23 cellular contexts compared by ENCODE assay signal in the genomic region with DNA sequence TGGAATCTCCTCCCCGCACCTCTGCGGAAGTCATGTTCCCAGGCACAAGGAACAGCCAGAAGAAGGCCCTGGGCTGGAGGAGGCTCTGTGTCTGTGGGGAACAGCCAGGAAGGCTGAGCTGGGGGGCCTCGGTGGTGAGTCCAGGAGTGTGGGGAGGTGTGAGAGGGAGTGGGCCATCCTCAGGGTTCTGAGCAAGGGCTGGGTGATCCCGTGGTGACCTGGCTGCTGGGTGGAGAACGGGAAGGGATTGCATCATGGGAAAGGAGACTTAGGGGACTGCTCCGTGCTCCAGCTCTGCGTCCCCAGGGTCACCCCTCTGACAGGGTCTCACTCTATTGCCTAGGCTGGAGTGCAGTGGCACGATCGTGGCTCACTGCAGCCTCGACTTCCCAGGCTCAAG. TPM values are rescaled to one million over a fixed set of nuclear protein-coding genes. Genes with fewer than 3 reads are reported as not detected.
A peak's percentile ranks its signal among the peaks of the same experiment; 100 is the strongest.
DNase-seq lines count a peak whose midpoint lies in the region; ATAC-seq, FAIRE-seq and TF ChIP-seq lines count a peak whose summit lies in the region.
"Had no signal": no experiment of that assay in that cellular context is flagged by ENCODE, and none has a peak within 500 bp of the region (broad histone marks: within the 10 kb centered on the region; RNA-seq: fewer than 3 reads in every experiment).

No MANE protein-coding gene starts in this region.

- CTCF ChIA-PET in RWPE1 (lab: Yijun Ruan, JAX): no interaction called here
- CTCF ChIA-PET in HepG2 (lab: Yijun Ruan, JAX; ENCODE audit: low intra/inter-chr PET ratio, low total read pairs): no interaction called here
- CTCF ChIA-PET in OCI-LY7 (lab: Charles Lee; ENCODE audit: unreplicated experiment): no interaction called here

- peaks cover 11% of the 10 kb centered on the region for H3K4me1 ChIP-seq in keratinocyte (ENCODE audit: control insufficient read depth, extremely low read depth, insufficient read depth, low read length)
- no peaks in the 10 kb centered on the region for H3K4me1 ChIP-seq in HepG2 (ENCODE audit: insufficient read depth, low read length)
- peaks cover 13% of the 10 kb centered on the region for H3K4me1 ChIP-seq in OCI-LY7 (ENCODE audit: insufficient read depth, low read length, poor library complexity, severe bottlenecking)

- H3K36me3 ChIP-seq in keratinocyte (ENCODE audit: control insufficient read depth in 2 of 2, extremely low read depth in 1 of 2, insufficient read depth in 2 of 2, low read length in 2 of 2) (peaks cover 21% of the 10 kb centered on the region in 2 experiments), HepG2 (replicated peaks in 1 of 2; ENCODE audit: control insufficient read depth in 1 of 2, insufficient read depth in 2 of 2, low read length in 2 of 2) (peaks cover 20 to 38% of the 10 kb centered on the region in 2 experiments), OCI-LY7 (ENCODE audit: insufficient read depth, low read length) (0 out of 2 replicates have a peak, but pooled peaks cover 7% of the 10 kb centered on the region)

- TF ChIP-seq RAD21 in HepG2 (CRISPR knock-in tag; IDR thresholded peaks at IDR 0.05): no peak

- DNase-seq in RWPE1 (ENCODE audit: low spot score) (no peak), keratinocyte (ENCODE audit: low read depth, low spot score) (no peak), HuH-7 (ENCODE audit: low spot score) (no peak), HepG2 (ENCODE audit: low spot score) (no peak), OCI-LY7 (ENCODE audit: low spot score) (no peak)
- DNase-seq: ACHN; CD4-positive, alpha-beta T cell; COR-L47; DMS79 treated with DMSO at 0.1 percent for 48 hours; HCEC 1CT; IMR-90; NCI-H1694 treated with DMSO at 0.1 percent for 48 hours; NCI-H2081 treated with DMSO at 0.1 percent for 48 hours; NCI-H2171 treated with DMSO at 0.1 percent for 48 hours; NCI-H446; NCI-H526; PC-3; RPMI8226 had no signal

- no peaks in the 10 kb centered on the region for H3K9me2 ChIP-seq in OCI-LY7 (ENCODE audit: insufficient read depth, low read length)

- BruUV-seq in HepG2 (replicated peaks; lab: Mats Ljungman, UMichigan) (no TSS peak), OCI-LY7 (replicated peaks; lab: Mats Ljungman, UMichigan) (no TSS peak)

- no peak for TF ChIP-seq CTCF in RWPE1 (conservative IDR thresholded peaks at IDR 0.05; ENCODE audit: low read depth)
- TF ChIP-seq CTCF in keratinocyte (optimal IDR thresholded peaks at IDR 0.05 in 1 of 3, IDR thresholded peaks at IDR 0.05 in 1 of 3, conservative IDR thresholded peaks at IDR 0.05 in 1 of 3; ENCODE audit: extremely low read depth in 1 of 3, insufficient read depth in 2 of 3, low read length in 3 of 3): no peak
- TF ChIP-seq CTCF in HepG2 (CRISPR knock-in tag; IDR thresholded peaks at IDR 0.05): no peak
- no peak for TF ChIP-seq CTCF in OCI-LY7 (conservative IDR thresholded peaks at IDR 0.05; ENCODE audit: low read length)

- in situ Hi-C loops in HepG2 (cut with HindIII; ENCODE audit: extremely low pct_ligation_motif_present, low pct_unique_long_range_greater_than_20kb): no loop called here

- H3K27ac ChIP-seq in RWPE1 (peak overlapping the region; percentile 87), angular gyrus (ENCODE audit: low read depth, low read length) (peak overlapping the region; percentile 11), keratinocyte (ENCODE audit: control insufficient read depth, insufficient read depth, low read length) (peak overlapping the region; percentile 91), temporal lobe (ENCODE audit: low read depth, low read length) (peak overlapping the region; percentile 50), HepG2 (ENCODE audit: extremely low read length, insufficient read depth, low read length) (no peak overlapping the region), OCI-LY7 (ENCODE audit: low read depth, low read length, poor library complexity, severe bottlenecking) (no peak overlapping the region)
- H3K27ac ChIP-seq: BLaER1 had no signal

- dilution Hi-C loops in keratinocyte (cut with MboI; ENCODE audit: extremely low pct_ligation_motif_present, low sequenced_read_pairs): no loop called here

- H3K4me2 ChIP-seq in keratinocyte (ENCODE audit: control insufficient read depth, extremely low read depth, insufficient read depth, low read depth, low read length): no peak overlapping the region
- H3K4me2 ChIP-seq in HepG2 (ENCODE audit: low read depth, low read length): no peak overlapping the region
- H3K4me2 ChIP-seq in OCI-LY7 (ENCODE audit: low read length): no peak overlapping the region
- H3K4me2 ChIP-seq: BLaER1, GM23338 had no signal

- POLR2A ChIA-PET in RWPE1 (lab: Yijun Ruan, JAX; ENCODE audit: low non-redundant PET) (no interaction called here), HepG2 (lab: Yijun Ruan, JAX) (interaction anchor here (1.4 kb wide), 1 partner anchor 13 kb away, joined by 5 read pairs; no protein-coding TSS in a partner anchor), OCI-LY7 (lab: Charles Lee) (interaction anchor here (0.6 to 0.8 kb wide), 2 partner anchors 9 to 29 kb away, joined by 4 read pairs; no protein-coding TSS in a partner anchor)

- TF ChIP-seq EP300 in HepG2 (IDR thresholded peaks at IDR 0.05; ENCODE audit: low read depth in 2 of 2, low read length in 2 of 2): no peak
- no peak for TF ChIP-seq EP300 in HepG2 (CRISPR knock-in tag; IDR thresholded peaks at IDR 0.05; ENCODE audit: borderline replicate concordance)

- H3K9me1 ChIP-seq in keratinocyte (ENCODE audit: control insufficient read depth, extremely low read depth, insufficient read depth, low read length): no peaks in the 10 kb centered on the region

- no peak for TF ChIP-seq POLR2A in HepG2 (IDR thresholded peaks at IDR 0.05; ENCODE audit: insufficient read depth in 1 of 2, low read depth in 2 of 2, low read length in 2 of 2)

- H3K4me3 ChIP-seq in keratinocyte (ENCODE audit: control insufficient read depth in 2 of 3, extremely low read depth in 1 of 3, insufficient read depth in 2 of 3, low read depth in 1 of 3, low read length in 3 of 3): no peak overlapping the region
- H3K4me3 ChIP-seq in HepG2 (replicated peaks in 1 of 3; ENCODE audit: insufficient read depth in 1 of 3, low read depth in 2 of 3, low read length in 3 of 3): no peak overlapping the region
- H3K4me3 ChIP-seq in OCI-LY7 (ENCODE audit: low read depth, low read length, poor library complexity, severe bottlenecking): no peak overlapping the region
- H3K4me3 ChIP-seq: BLaER1, GM23338 had no signal

- no peak overlapping the region for H2AFZ ChIP-seq in keratinocyte (ENCODE audit: control insufficient read depth, low read length)
- no peak overlapping the region for H2AFZ ChIP-seq in HepG2 (ENCODE audit: low read length)
- no peak overlapping the region for H2AFZ ChIP-seq in OCI-LY7 (ENCODE audit: low read length)
- H2AFZ ChIP-seq: GM23338 had no signal

- ATAC-seq in GM19463 (IDR thresholded peaks at IDR 0.05; ENCODE audit: unreplicated experiment) (no peak), HepG2 (no peak)
- ATAC-seq: GM23338, PC-3 had no signal

- 94% methylated on average over 6 of the region's 10 CpGs for WGBS in HepG2 (ENCODE audit: low lambda C conversion rate)

- H4K20me1 ChIP-seq in keratinocyte (ENCODE audit: control insufficient read depth, extremely low read depth, insufficient read depth, low read length) (no peaks in the 10 kb centered on the region), HepG2 (ENCODE audit: insufficient read depth, low read length) (no peaks in the 10 kb centered on the region), OCI-LY7 (ENCODE audit: insufficient read depth, low read length) (no peaks in the 10 kb centered on the region)
- H4K20me1 ChIP-seq: BLaER1 had no signal

- intact Hi-C loops in HepG2 (cut with micrococcal nuclease; ENCODE audit: unreplicated experiment) (no loop called here), OCI-LY7 (cut with micrococcal nuclease; ENCODE audit: unreplicated experiment) (no loop called here)

- no peak overlapping the region for H3K9ac ChIP-seq in keratinocyte (ENCODE audit: control insufficient read depth, extremely low read depth, insufficient read depth, low read length)
- no peak overlapping the region for H3K9ac ChIP-seq in HepG2 (ENCODE audit: insufficient read depth, low read depth, low read length)
- H3K9ac ChIP-seq: BLaER1 had no signal

- FAIRE-seq in keratinocyte (lab: Jason Lieb, UNC) (no peak), HepG2 (lab: Jason Lieb, UNC) (no peak)

- H3K9me3 ChIP-seq in keratinocyte (ENCODE audit: control insufficient read depth, low read depth, low read length) (no peaks in the 10 kb centered on the region), HepG2 (ENCODE audit: low read length) (no peaks in the 10 kb centered on the region), OCI-LY7 (ENCODE audit: low read length) (no peaks in the 10 kb centered on the region)
- H3K9me3 ChIP-seq: BLaER1 had no signal

- H3K27me3 ChIP-seq in keratinocyte (ENCODE audit: control insufficient read depth, extremely low read depth, insufficient read depth, low read length): no peaks in the 10 kb centered on the region
- no peaks in the 10 kb centered on the region for H3K27me3 ChIP-seq in HepG2 (ENCODE audit: control insufficient read depth in 1 of 2, insufficient read depth in 2 of 2, low read length in 2 of 2)
- H3K27me3 ChIP-seq: BLaER1 had no signal

- H3K79me2 ChIP-seq in keratinocyte (ENCODE audit: control insufficient read depth, insufficient read depth, low read length): peaks cover 2% of the 10 kb centered on the region
- no peaks in the 10 kb centered on the region for H3K79me2 ChIP-seq in HepG2 (ENCODE audit: insufficient read depth, low read length)
- no peaks in the 10 kb centered on the region for H3K79me2 ChIP-seq in OCI-LY7 (ENCODE audit: insufficient read depth, low read depth, low read length)

RNA-seq across cellular contexts. Expression of gene AACS, which starts 13.8 kb away (rescaled TPM):
- polyA plus RNA-seq in keratinocyte (23.9 to 37.8 TPM (median 27.0 TPM) in 3 replicates), HepG2 (2011; rRNA removed) (23.3 and 23.5 TPM in 2 replicates)
- polyA plus RNA-seq in keratinocyte (2011; ENCODE audit: low read depth): 13.5 TPM
- 23.5 and 30.2 TPM in 2 replicates for polyA plus RNA-seq in keratinocyte (2011; cell fraction: cytosol; rRNA removed)
- polyA plus RNA-seq in keratinocyte (2011; cell fraction: nucleus; rRNA removed): 57.6 and 63.0 TPM in 2 replicates
- polyA plus RNA-seq in keratinocyte (2012; ENCODE audit: low replicate concordance): 25.9 and 37.1 TPM in 2 replicates
- polyA minus RNA-seq in keratinocyte: 35.8 to 66.5 TPM (median 56.4 TPM) in 3 replicates
- 29.4 TPM for polyA minus RNA-seq in keratinocyte (2011; cell fraction: cytosol; rRNA and poly(A)+ RNA removed)
- 28.7 and 33.9 TPM in 2 replicates for polyA minus RNA-seq in keratinocyte (2011; cell fraction: nucleus; rRNA and poly(A)+ RNA removed)
- total RNA-seq in temporal lobe (24.3 TPM), HepG2 (2016; rRNA removed; fragmentation: Illumina TruSeq; extraction: Trizol) (26.3 and 28.8 TPM in 2 replicates), OCI-LY7 (2022) (24.6 and 26.3 TPM in 2 replicates)
- 8.4 and 10.7 TPM in 2 replicates for total RNA-seq in HepG2 (2016; cell fraction: cytosol; rRNA removed; fragmentation: Illumina TruSeq; extraction: Trizol; ENCODE audit: low read depth)
- total RNA-seq in HepG2 (2016; cell fraction: insoluble cytoplasmic fraction; rRNA removed; fragmentation: Illumina TruSeq; extraction: Trizol): 22.7 and 29.1 TPM in 2 replicates
- 18.6 and 20.0 TPM in 2 replicates for total RNA-seq in HepG2 (2016; cell fraction: membrane; rRNA removed; fragmentation: Illumina TruSeq; extraction: Trizol)
- 22.1 and 23.1 TPM in 2 replicates for total RNA-seq in HepG2 (2016; cell fraction: nucleus; rRNA removed; fragmentation: Illumina TruSeq; extraction: Trizol)
- polyA plus RNA-seq in HepG2 (2011; cell fraction: cytosol; rRNA removed): 19.3 and 21.2 TPM in 2 replicates
- 37.9 and 38.1 TPM in 2 replicates for polyA plus RNA-seq in HepG2 (2011; cell fraction: nucleus; rRNA removed)
- polyA plus RNA-seq in HepG2 (2012): 23.5 and 30.2 TPM in 2 replicates
- 4.5 and 5.2 TPM in 2 replicates for polyA plus RNA-seq in HepG2 (2016; cell fraction: cytosol; fragmentation: Illumina TruSeq; extraction: Trizol; ENCODE audit: low read depth)
- 22.1 and 25.9 TPM in 2 replicates for polyA plus RNA-seq in HepG2 (2016; cell fraction: insoluble cytoplasmic fraction; fragmentation: Illumina TruSeq; extraction: Trizol; ENCODE audit: low read depth)
- 10.6 and 13.7 TPM in 2 replicates for polyA plus RNA-seq in HepG2 (2016; cell fraction: membrane; fragmentation: Illumina TruSeq; extraction: Trizol; ENCODE audit: low read depth)
- polyA plus RNA-seq in HepG2 (2016; cell fraction: nucleus; fragmentation: Illumina TruSeq; extraction: Trizol; ENCODE audit: insufficient read depth, low read depth): 30.6 and 33.2 TPM in 2 replicates
- polyA minus RNA-seq in HepG2 (2011; rRNA and poly(A)+ RNA removed; ENCODE audit: low replicate concordance): 35.1 and 50.6 TPM in 2 replicates
- 17.8 and 17.9 TPM in 2 replicates for polyA minus RNA-seq in HepG2 (2011; cell fraction: cytosol; rRNA and poly(A)+ RNA removed)
- polyA minus RNA-seq in HepG2 (2011; cell fraction: nucleus; rRNA and poly(A)+ RNA removed): 23.1 and 26.7 TPM in 2 replicates
- 10.2 and 12.0 TPM in 2 replicates for total RNA-seq in OCI-LY7 (2014; rRNA removed; shearing (Covaris generic))

Comparison
In these comparisons a context has a peak if more than half of its experiments do, and no peak if none do; other contexts are left out.
1. H3K27ac ChIP-seq: peak in RWPE1 (single experiment), angular gyrus (single experiment), keratinocyte (single experiment) and temporal lobe (single experiment); none in HepG2 (single experiment) and OCI-LY7 (single experiment).